ENCODE assay signal across 14 cellular contexts in genomic region chr3:185401319-185401955, GRCh38. TPM values are rescaled to one million over a fixed set of nuclear protein-coding genes. Genes with fewer than 3 reads are reported as not detected.
DNase-seq lines count a peak whose midpoint lies in the region.
"Had no signal": no experiment of that assay in that cellular context is flagged by ENCODE, and none has a peak within 500 bp of the region (broad histone marks: within the 10 kb centered on the region; RNA-seq: fewer than 3 reads in every experiment).

No MANE protein-coding gene starts in this region.

- intact Hi-C loops in posterior cingulate gyrus (cut with DNase I), result no loop called here

- peak; percentile 94 for DNase-seq in NCI-H1436 treated with DMSO at 0.1 percent for 48 hours (lab: John Stamatoyannopoulos, UW)
- no peak for DNase-seq in NCI-H1436 (lab: John Stamatoyannopoulos, UW)
- peak; percentile 87 for DNase-seq in NCI-H446 (lab: John Stamatoyannopoulos, UW)
- DNase-seq in dermis blood vessel endothelial cell, result peak; percentile 14
- DNase-seq in skeletal muscle cell (ENCODE audit: low read depth), result peak; percentile 6
- no peak for DNase-seq in GOT3 (lab: John Stamatoyannopoulos, UW)
- DNase-seq in NOMO-1 treated with DMSO at 0.1 percent for 48 hours (lab: John Stamatoyannopoulos, UW; ENCODE audit: unreplicated experiment), result no peak
- no peak for DNase-seq in posterior cingulate gyrus
- DNase-seq: activated CD8-positive, alpha-beta memory T cell treated with anti-CD3 and anti-CD28 coated beads for 24 hours; activated effector memory CD4-positive, alpha-beta T cell treated with Interleukin-2 at 50 U/mL for 16 hours; OCI-M1 had no signal

- H3K4me3 ChIP-seq in skeletal muscle cell (ENCODE audit: low read depth, low read length), result no peak overlapping the region
- H3K4me3 ChIP-seq: coronary artery, lung, suprapubic skin had no signal

RNA-seq across cellular contexts. Expression of gene MAP3K13, which starts 38.5 kb away (rescaled TPM):
- total RNA-seq in dermis blood vessel endothelial cell, result 11.9 and 13.2 TPM in 2 replicates

Comparison
In these comparisons a context has a peak if more than half of its experiments do, and no peak if none do; other contexts are left out.
1. DNase-seq: peak in NCI-H1436 treated with DMSO at 0.1 percent for 48 hours (single experiment), NCI-H446 (2 of 2), dermis blood vessel endothelial cell (single experiment) and skeletal muscle cell (single experiment); none in NCI-H1436 (single experiment), GOT3 (single experiment), NOMO-1 treated with DMSO at 0.1 percent for 48 hours (single experiment) and posterior cingulate gyrus (0 of 10).